In genomic region chr2:70965506-70965905, GRCh38 we compare ENCODE assay signal across 8 cellular contexts. TPM values are rescaled to one million over a fixed set of nuclear protein-coding genes. Genes with fewer than 3 reads are reported as not detected.
DNase-seq lines count a peak whose midpoint lies in the region; ATAC-seq and TF ChIP-seq lines count a peak whose summit lies in the region.

No MANE protein-coding gene starts in this region.

- POLR2A ChIA-PET in activated CD4-positive, alpha-beta memory T cell treated with anti-CD3 and anti-CD28 coated beads, Interleukin-2, amount 10 ng/mL, durations not matched to agents 7 days and 5 days (lab: Charles Lee), result no interaction called here

- H3K27me3 ChIP-seq in HAP-1 (ENCODE audit: low read depth) (peaks cover 5% of the 10 kb centered on the region), fibroblast of lung (ENCODE audit: control insufficient read depth, insufficient read depth, low read length) (no peaks in the 10 kb centered on the region), rectal smooth muscle tissue (ENCODE audit: control insufficient read depth, insufficient read depth, low read length) (peaks cover 6% of the 10 kb centered on the region)

- H3K4me3 Mint-ChIP-seq in activated CD4-positive, alpha-beta memory T cell treated with anti-CD3 and anti-CD28 coated beads, Interleukin-2, amount 10 ng/mL, durations not matched to agents 7 days and 5 days, result peak overlapping the region; percentile 70

- no peak for TF ChIP-seq CTCF in fibroblast of lung (conservative IDR thresholded peaks at IDR 0.05 in 1 of 2, IDR thresholded peaks at IDR 0.05 in 1 of 2; ENCODE audit: low read depth in 1 of 2, low read length in 2 of 2)

- peaks cover 3% of the 10 kb centered on the region for H3K4me1 Mint-ChIP-seq in activated CD4-positive, alpha-beta memory T cell treated with anti-CD3 and anti-CD28 coated beads, Interleukin-2, amount 10 ng/mL, durations not matched to agents 7 days and 5 days

- H3K4me3 ChIP-seq in HAP-1 (peak overlapping the region; percentile 37), fibroblast of lung (replicated peaks in 1 of 4; ENCODE audit: control extremely low read depth in 1 of 4, insufficient read depth in 1 of 4, low read depth in 3 of 4, low read length in 4 of 4) (peak overlapping the region in 3 of 4 experiments; percentile 49 to 63 (median 53)), rectal smooth muscle tissue (ENCODE audit: low read length) (peak overlapping the region; percentile 59)

- H3K4me1 ChIP-seq in HAP-1 (no peaks in the 10 kb centered on the region), fibroblast of lung (ENCODE audit: control insufficient read depth, extremely low read depth, insufficient read depth, low read length) (no peaks in the 10 kb centered on the region), rectal smooth muscle tissue (ENCODE audit: control insufficient read depth, insufficient read depth, low read length) (no peaks in the 10 kb centered on the region)

- no peaks in the 10 kb centered on the region for H4K20me1 ChIP-seq in fibroblast of lung (ENCODE audit: control insufficient read depth, extremely low read depth, insufficient read depth, low read length)

- DNase-seq in HAP-1 (ENCODE audit: low spot score in 2 of 2) (no peak), fibroblast of lung (ENCODE audit: low read depth in 2 of 2) (no peak), NCI-H2227 treated with DMSO at 0.1 percent for 48 hours (lab: John Stamatoyannopoulos, UW) (no peak), NCI-H128 (lab: John Stamatoyannopoulos, UW; ENCODE audit: unreplicated experiment) (no peak), HCEC 1CT (no peak)
- peak; percentile 12 for DNase-seq in activated CD4-positive, alpha-beta memory T cell treated with anti-CD3 and anti-CD28 coated beads, Interleukin-2, amount 10 ng/mL, durations not matched to agents 7 days and 5 days

- no peaks in the 10 kb centered on the region for H3K9me3 ChIP-seq in HAP-1
- H3K9me3 ChIP-seq in fibroblast of lung (ENCODE audit: control insufficient read depth, insufficient read depth, low read depth, low read length), result no peaks in the 10 kb centered on the region

- H3K36me3 Mint-ChIP-seq in activated CD4-positive, alpha-beta memory T cell treated with anti-CD3 and anti-CD28 coated beads, Interleukin-2, amount 10 ng/mL, durations not matched to agents 7 days and 5 days (ENCODE audit: low read depth), result no peaks in the 10 kb centered on the region

- in situ Hi-C loops in HAP-1 (cut with MboI; ENCODE audit: low sequenced_read_pairs), result no loop called here

- H3K36me3 ChIP-seq in HAP-1 (replicated peaks), result no peaks in the 10 kb centered on the region
- no peaks in the 10 kb centered on the region for H3K36me3 ChIP-seq in fibroblast of lung (ENCODE audit: control insufficient read depth, insufficient read depth, low read length)
- no peaks in the 10 kb centered on the region for H3K36me3 ChIP-seq in rectal smooth muscle tissue (ENCODE audit: control insufficient read depth, insufficient read depth, low read length)

- H3K4me2 ChIP-seq in fibroblast of lung (ENCODE audit: extremely low read depth, insufficient read depth, low read length), result peak overlapping the region; percentile 93

- no peak for ATAC-seq in GM18502 (IDR thresholded peaks at IDR 0.05; ENCODE audit: poor library complexity, unreplicated experiment)

- no peaks in the 10 kb centered on the region for H3K9me3 Mint-ChIP-seq in activated CD4-positive, alpha-beta memory T cell treated with anti-CD3 and anti-CD28 coated beads, Interleukin-2, amount 10 ng/mL, durations not matched to agents 7 days and 5 days

- H2AFZ ChIP-seq in fibroblast of lung (ENCODE audit: low read length), result no peak overlapping the region

- CTCF ChIA-PET in activated CD4-positive, alpha-beta memory T cell treated with anti-CD3 and anti-CD28 coated beads, Interleukin-2, amount 10 ng/mL, durations not matched to agents 7 days and 5 days (lab: Charles Lee), result interaction anchor here (0.6 to 4.6 kb wide), 16 partner anchors 8 to 368 kb away, joined by 3 to 37 read pairs (median 5); partner anchors contain the start of genes ANKRD53, FIGLA and NAGK

- no peak overlapping the region for H3K9ac ChIP-seq in fibroblast of lung (ENCODE audit: insufficient read depth, low read length)
- no peak overlapping the region for H3K9ac ChIP-seq in rectal smooth muscle tissue (ENCODE audit: low read length)

- peaks cover 41% of the 10 kb centered on the region for H3K27me3 Mint-ChIP-seq in activated CD4-positive, alpha-beta memory T cell treated with anti-CD3 and anti-CD28 coated beads, Interleukin-2, amount 10 ng/mL, durations not matched to agents 7 days and 5 days

- no peaks in the 10 kb centered on the region for H3K79me2 ChIP-seq in fibroblast of lung (ENCODE audit: control insufficient read depth, insufficient read depth, low read length)

- H3K27ac ChIP-seq in fibroblast of lung (ENCODE audit: insufficient read depth, low read length) (no peak overlapping the region), rectal smooth muscle tissue (ENCODE audit: low read depth, low read length) (no peak overlapping the region)

- H3K27ac Mint-ChIP-seq in activated CD4-positive, alpha-beta memory T cell treated with anti-CD3 and anti-CD28 coated beads, Interleukin-2, amount 10 ng/mL, durations not matched to agents 7 days and 5 days, result no peak overlapping the region

RNA-seq across cellular contexts. Expression of gene ANKRD53, which starts 12.9 kb away (rescaled TPM):
- total RNA-seq in activated CD4-positive, alpha-beta memory T cell treated with anti-CD3 and anti-CD28 coated beads, Interleukin-2, amount 10 ng/mL, durations not matched to agents 7 days and 5 days, result not detected
- 0.26 and 1.3 TPM in 2 replicates for total RNA-seq in fibroblast of lung
- 0.58 and 2.0 TPM in 2 replicates for polyA plus RNA-seq in fibroblast of lung
- polyA plus RNA-seq in fibroblast of lung (2012), result 1.4 and 3.0 TPM in 2 replicates
- 0.55 and 10.7 TPM in 2 replicates for polyA minus RNA-seq in fibroblast of lung (ENCODE audit: low replicate concordance)

RNA-seq across cellular contexts. Expression of gene TEX261, which starts 29.2 kb away (rescaled TPM):
- 10 to 100 TPM; 34.8 to 35.8 TPM for total RNA-seq in activated CD4-positive, alpha-beta memory T cell treated with anti-CD3 and anti-CD28 coated beads, Interleukin-2, amount 10 ng/mL, durations not matched to agents 7 days and 5 days
- total RNA-seq in fibroblast of lung, result 20.5 and 33.0 TPM in 2 replicates
- 72.6 and 96.1 TPM in 2 replicates for polyA plus RNA-seq in fibroblast of lung
- 54.4 and 69.7 TPM in 2 replicates for polyA plus RNA-seq in fibroblast of lung (2012)
- 216 TPM in 2 replicates for polyA minus RNA-seq in fibroblast of lung (ENCODE audit: low replicate concordance)

RNA-seq across cellular contexts. Expression of gene ATP6V1B1, which starts 29.8 kb away (rescaled TPM):
- total RNA-seq in activated CD4-positive, alpha-beta memory T cell treated with anti-CD3 and anti-CD28 coated beads, Interleukin-2, amount 10 ng/mL, durations not matched to agents 7 days and 5 days, result not detected
- 0.77 and 2.1 TPM in 2 replicates for total RNA-seq in fibroblast of lung
- polyA plus RNA-seq in fibroblast of lung, result 0.85 and 1.0 TPM in 2 replicates
- 0.44 and 0.55 TPM in 2 replicates for polyA plus RNA-seq in fibroblast of lung (2012)
- polyA minus RNA-seq in fibroblast of lung (ENCODE audit: low replicate concordance), result 4.4 TPM in 1 of 2 replicates, not detected in the other
